27 cellular contexts compared by ENCODE assay signal in the genomic region with DNA sequence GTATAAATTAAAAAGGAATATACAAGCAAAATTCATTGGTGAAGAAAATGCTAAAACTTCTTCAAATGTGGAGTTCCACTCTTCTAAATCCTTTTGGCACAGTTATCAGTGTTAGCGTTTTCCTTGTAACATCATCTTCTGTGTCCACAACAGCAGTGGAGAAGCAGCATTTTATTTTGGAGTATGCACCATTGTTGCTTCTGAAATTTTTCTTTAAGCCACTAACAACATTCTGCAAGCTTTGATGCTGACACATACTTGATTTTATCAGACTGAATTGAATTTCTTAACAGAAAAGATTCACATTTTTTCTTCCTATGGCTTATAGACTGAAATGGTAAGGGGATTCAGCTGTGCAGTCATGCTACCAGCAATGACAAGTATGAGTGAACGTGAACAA.
DNase-seq lines count a peak whose midpoint lies in the region; ATAC-seq, FAIRE-seq and TF ChIP-seq lines count a peak whose summit lies in the region.
"Had no signal": no experiment of that assay in that cellular context is flagged by ENCODE, and none has a peak within 500 bp of the region (broad histone marks: within the 10 kb centered on the region; RNA-seq: fewer than 3 reads in every experiment).

No MANE protein-coding gene starts in this region.

- no peaks in the 10 kb centered on the region for H3K9me3 ChIP-seq in PC-3 (ENCODE audit: low read length)
- H3K9me3 ChIP-seq: A549, Caco-2, MG63 had no signal

- POLR2A ChIA-PET in PC-3 (lab: Charles Lee; ENCODE audit: unreplicated experiment), result no interaction called here

- H3K27me3 Mint-ChIP-seq in nephron progenitor cell (ENCODE audit: low read depth, poor library complexity), result peaks cover 1% of the 10 kb centered on the region

- H2AFZ ChIP-seq in PC-3 (ENCODE audit: low read length), result peak overlapping the region; percentile 13; the same call in 1 of the 2 replicates
- H2AFZ ChIP-seq: GM23248 had no signal

- intact Hi-C loops in PC-3 (cut with micrococcal nuclease), result loop anchor here (1.0 kb wide), 1 partner anchor 67 kb away; no protein-coding TSS in a partner anchor

- H3K4me2 ChIP-seq in PC-3 (ENCODE audit: low read length), result peak overlapping the region; percentile 76
- H3K4me2 ChIP-seq: A549 had no signal

- TF ChIP-seq CTCF in PC-3 (conservative IDR thresholded peaks at IDR 0.05; ENCODE audit: low read depth, low read length), result no peak
- no peak for TF ChIP-seq CTCF in nephron progenitor cell (IDR thresholded peaks at IDR 0.05)

- peak overlapping the region; percentile 47 for H3K4me3 Mint-ChIP-seq in nephron progenitor cell
- H3K4me3 Mint-ChIP-seq: CD8-positive, alpha-beta T cell; H9 had no signal

- no peaks in the 10 kb centered on the region for H4K20me1 ChIP-seq in PC-3 (ENCODE audit: low read length)

- H3K4me1 ChIP-seq in PC-3 (ENCODE audit: insufficient read depth, low read length), result peaks cover 35% of the 10 kb centered on the region
- H3K4me1 ChIP-seq: Caco-2 had no signal

- H3K9ac ChIP-seq in PC-3 (ENCODE audit: low read length), result no peak overlapping the region
- H3K9ac ChIP-seq: GM23248 had no signal

- DNase-seq in H54 (ENCODE audit: insufficient read length, low spot score) (no peak), PC-3 (peak; percentile 17), nephron progenitor cell (no peak)
- DNase-seq: Caco-2; CD8-positive, alpha-beta T cell; DMS 273 treated with DMSO at 0.1 percent for 48 hours; DMS79; GM23248; H9; Kasumi-1; MG63; NCI-H1105 treated with DMSO at 0.1 percent for 48 hours; NCI-H146; NCI-H2029; NCI-H446 treated with DMSO at 0.1 percent for 48 hours; NCI-H526; Right ventricle myocardium superior; RPMI8226; T-helper 1 cell had no signal

- no peak overlapping the region for H3K27ac Mint-ChIP-seq in nephron progenitor cell
- H3K27ac Mint-ChIP-seq: CD8-positive, alpha-beta T cell; H9 had no signal

- H3K79me2 ChIP-seq in PC-3 (ENCODE audit: low read length), result no peaks in the 10 kb centered on the region

- no peaks in the 10 kb centered on the region for H3K36me3 ChIP-seq in PC-3 (ENCODE audit: low read depth, low read length)
- H3K36me3 ChIP-seq: MG63 had no signal

- no peaks in the 10 kb centered on the region for H3K36me3 Mint-ChIP-seq in nephron progenitor cell (ENCODE audit: low read depth)
- H3K36me3 Mint-ChIP-seq: CD8-positive, alpha-beta T cell had no signal

- H3K4me3 ChIP-seq in PC-3 (ENCODE audit: low read length), result peak overlapping the region; percentile 1; the same call in 1 of the 2 replicates
- H3K4me3 ChIP-seq: A549, GM23248, K562, MG63 had no signal

- BruUV-seq in PC-3 (replicated peaks; lab: Mats Ljungman, UMichigan), result no TSS peak

- H3F3A ChIP-seq in PC-3 (ENCODE audit: low read length, unreplicated experiment), result no peaks in the 10 kb centered on the region

- no peak; the same call in 1 of the 2 replicates for ATAC-seq in PC-3
- no peak for ATAC-seq in GM19467 (IDR thresholded peaks at IDR 0.05; ENCODE audit: unreplicated experiment)
- ATAC-seq in HG02938 (IDR thresholded peaks at IDR 0.05; ENCODE audit: unreplicated experiment), result no peak
- ATAC-seq in HG03097 (IDR thresholded peaks at IDR 0.05; ENCODE audit: low FRiP score, unreplicated experiment), result no peak
- no peak for ATAC-seq in HG03280 (IDR thresholded peaks at IDR 0.05; ENCODE audit: unreplicated experiment)
- ATAC-seq: A549; CD8-positive, alpha-beta T cell; K562 had no signal

- peak; percentile 15 for FAIRE-seq in H54 (lab: Jason Lieb, UNC)
- FAIRE-seq: A549, GM19239, K562 had no signal

- H3K4me1 Mint-ChIP-seq in nephron progenitor cell, result peaks cover 24% of the 10 kb centered on the region
- H3K4me1 Mint-ChIP-seq: H9 had no signal

- no peaks in the 10 kb centered on the region for H3K9me2 ChIP-seq in PC-3 (replicated peaks; ENCODE audit: low read length)

- no peak for TF ChIP-seq POLR2A in H54 (IDR thresholded peaks at IDR 0.05; ENCODE audit: low read depth, low read length)

- peak overlapping the region; percentile 19 for H3K27ac ChIP-seq in PC-3 (ENCODE audit: low read length)
- H3K27ac ChIP-seq: A549, C4-2B, GM23248 had no signal

- CTCF ChIA-PET in PC-3 (lab: Charles Lee), result no interaction called here

- H3K9me3 Mint-ChIP-seq in nephron progenitor cell, result no peaks in the 10 kb centered on the region
- H3K9me3 Mint-ChIP-seq: CD8-positive, alpha-beta T cell; H9 had no signal

- no peaks in the 10 kb centered on the region for H3K27me3 ChIP-seq in PC-3 (ENCODE audit: low read length)
- H3K27me3 ChIP-seq: MG63 had no signal
